Comparison of ENCODE assay signal across 14 cellular contexts in the genomic region with DNA sequence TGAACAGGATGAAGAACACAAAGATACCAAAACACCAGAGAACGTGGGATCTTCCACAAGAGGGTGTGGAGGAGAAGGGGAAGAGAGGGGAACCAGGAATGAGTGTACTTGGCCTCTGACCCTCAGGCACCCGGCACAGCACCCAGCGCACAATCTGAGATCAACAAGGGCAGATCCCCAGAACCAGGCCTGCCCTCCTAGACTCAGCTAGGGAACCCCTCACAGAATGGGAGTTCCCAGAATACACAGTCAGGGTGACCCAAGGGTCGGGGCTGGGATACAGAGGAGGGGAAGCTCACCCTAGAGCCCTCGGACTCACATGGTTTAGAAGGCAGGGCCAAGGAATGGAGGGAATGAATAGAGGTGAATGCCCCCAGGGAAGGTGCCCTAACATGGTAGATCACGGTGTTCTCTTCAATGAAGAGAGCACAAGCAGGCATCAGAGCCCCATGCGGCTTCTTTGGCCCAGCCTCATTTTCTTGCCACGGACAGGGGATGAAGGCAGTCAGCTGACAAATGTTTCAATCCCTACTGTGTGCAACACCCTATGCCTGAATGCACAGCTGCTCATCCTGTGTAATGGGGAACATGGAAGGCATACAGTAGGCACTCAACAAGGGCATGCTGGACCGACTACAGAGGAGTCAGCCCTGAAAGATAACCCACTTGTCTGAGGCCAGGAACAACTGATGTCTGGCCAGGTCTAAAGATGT. TPM values are rescaled to one million over a fixed set of nuclear protein-coding genes. Genes with fewer than 3 reads are reported as not detected.
DNase-seq lines count a peak whose midpoint lies in the region; ATAC-seq, FAIRE-seq and TF ChIP-seq lines count a peak whose summit lies in the region.
"Had no signal": no experiment of that assay in that cellular context is flagged by ENCODE, and none has a peak within 500 bp of the region (broad histone marks: within the 10 kb centered on the region; RNA-seq: fewer than 3 reads in every experiment).

No MANE protein-coding gene starts in this region.

- H3K36me3 ChIP-seq in astrocyte (ENCODE audit: insufficient read depth, low read length): no peaks in the 10 kb centered on the region
- H3K36me3 ChIP-seq in ovary: no peaks in the 10 kb centered on the region

- H3K27me3 ChIP-seq in AG04450 (ENCODE audit: control insufficient read depth, insufficient read depth, low read length) (no peaks in the 10 kb centered on the region), astrocyte (ENCODE audit: insufficient read depth, low read length) (no peaks in the 10 kb centered on the region), ovary (no peaks in the 10 kb centered on the region)

- 55 to 67% (median 56%) methylated on average over 8 to 9 of the region's 9 CpGs for WGBS in ovary, 3 donors

- H3K9me3 ChIP-seq in AG04450 (ENCODE audit: control insufficient read depth, insufficient read depth, low read length) (no peaks in the 10 kb centered on the region), astrocyte (ENCODE audit: insufficient read depth, low read depth, low read length) (no peaks in the 10 kb centered on the region), ovary (no peaks in the 10 kb centered on the region)
- H3K9me3 ChIP-seq: SK-N-SH had no signal

- no peak for ATAC-seq in HG02759 (IDR thresholded peaks at IDR 0.05; ENCODE audit: unreplicated experiment)
- ATAC-seq: esophagus mucosa had no signal

- H2AFZ ChIP-seq in astrocyte (ENCODE audit: low read depth, low read length): no peak overlapping the region

- DNase-seq in AG04450 (ENCODE audit: low read depth, low spot score) (no peak), GM19239 (ENCODE audit: insufficient read length, low spot score) (no peak), astrocyte (ENCODE audit: low read depth) (no peak), ovary (no peak), COR-L47 (lab: John Stamatoyannopoulos, UW) (no peak), AG08396 (ENCODE audit: low spot score) (no peak)
- DNase-seq in activated CD4-positive, CD25-positive, alpha-beta regulatory T cell treated with anti-CD3 and anti-CD28 coated beads, Interleukin-2, amount 50 U/mL, for 72 hours: no peak
- DNase-seq: NCI-H524 treated with DMSO at 0.1 percent for 48 hours; stimulated activated CD8-positive, alpha-beta memory T cell treated with anti-CD3 and anti-CD28 coated beads, Interleukin-4, amount 100 ng/mL, for 48 hours had no signal

- peak overlapping the region; percentile 17 for H3K4me3 Mint-ChIP-seq in astrocyte (ENCODE audit: unreplicated experiment)

- H3K27ac Mint-ChIP-seq in astrocyte (ENCODE audit: unreplicated experiment): no peak overlapping the region

- peaks cover 17% of the 10 kb centered on the region for H3K36me3 Mint-ChIP-seq in astrocyte (ENCODE audit: low read depth, unreplicated experiment)

- H3K9me3 Mint-ChIP-seq in astrocyte (ENCODE audit: unreplicated experiment): no peaks in the 10 kb centered on the region

- peaks cover 76% of the 10 kb centered on the region for H3K4me1 Mint-ChIP-seq in astrocyte (ENCODE audit: low read depth, unreplicated experiment)

- peak overlapping the region; percentile 3 for H3K27ac ChIP-seq in AG04450 (ENCODE audit: low read depth, low read length)
- H3K27ac ChIP-seq in astrocyte (ENCODE audit: low read depth, low read length): no peak overlapping the region
- peak overlapping the region; percentile 31 to 84 for H3K27ac ChIP-seq in ovary
- H3K27ac ChIP-seq: C4-2B had no signal

- H3K4me3 ChIP-seq in AG04450 (ENCODE audit: low read depth, low read length) (no peak overlapping the region), astrocyte (ENCODE audit: insufficient read depth, low read depth, low read length) (no peak overlapping the region), ovary (no peak overlapping the region)
- H3K4me3 ChIP-seq: smooth muscle cell had no signal

- no peak for TF ChIP-seq EP300 in ovary (IDR thresholded peaks at IDR 0.05)

- H3K27me3 Mint-ChIP-seq in astrocyte (ENCODE audit: low read depth, unreplicated experiment): no peaks in the 10 kb centered on the region

- TF ChIP-seq POLR2A in ovary (IDR thresholded peaks at IDR 0.05): no peak

- H3K4me2 ChIP-seq in astrocyte (ENCODE audit: low read length): no peak overlapping the region

- FAIRE-seq in GM19239 (lab: Jason Lieb, UNC) (peak; percentile 78), astrocyte (lab: Jason Lieb, UNC) (no peak)

- H3K9ac ChIP-seq in astrocyte (ENCODE audit: low read length): no peak overlapping the region
- H3K9ac ChIP-seq: SK-N-SH had no signal

- no peak for TF ChIP-seq CTCF in AG04450 (IDR thresholded peaks at IDR 0.05; ENCODE audit: low read depth, low read length)
- no peak for TF ChIP-seq CTCF in astrocyte (IDR thresholded peaks at IDR 0.05; ENCODE audit: insufficient read depth, low read depth, low read length)
- TF ChIP-seq CTCF in ovary (IDR thresholded peaks at IDR 0.05): no peak

- CTCF ChIA-PET in AG04450 (lab: Charles Lee): interaction anchor here (2.2 kb wide), 1 partner anchor 9 kb away, joined by 20 read pairs; no protein-coding TSS in a partner anchor

- intact Hi-C loops in ovary (cut with DNase I): loop anchor here in 1 of 4 donors (5.0 kb wide), 1 partner anchor 43 kb away; no protein-coding TSS in a partner anchor

- H3K79me2 ChIP-seq in astrocyte (ENCODE audit: insufficient read depth, low read length): no peaks in the 10 kb centered on the region

- H4K20me1 ChIP-seq in astrocyte (ENCODE audit: insufficient read depth, low read length): no peaks in the 10 kb centered on the region

- H3K4me1 ChIP-seq in astrocyte (ENCODE audit: insufficient read depth, low read length): peaks cover 54% of the 10 kb centered on the region
- peaks cover 53% of the 10 kb centered on the region for H3K4me1 ChIP-seq in ovary (ENCODE audit: insufficient read depth)

- POLR2A ChIA-PET in AG04450 (lab: Yijun Ruan, JAX): no interaction called here

RNA-seq across cellular contexts. Expression of gene BMF, which starts 13.1 kb away (rescaled TPM):
- polyA plus RNA-seq in AG04450 (2011; rRNA removed) (6.2 and 6.5 TPM in 2 replicates), ovary (10 to 100 TPM; 12.7 to 14.3 TPM)
- polyA minus RNA-seq in AG04450 (2011; rRNA and poly(A)+ RNA removed): 10.6 and 14.3 TPM in 2 replicates
- total RNA-seq in astrocyte (31.0 and 31.8 TPM in 2 replicates), ovary (10 to 100 TPM in 6 of 7 donors, 1 to 10 TPM in 1; 5.7 to 26.5 (median 20.3) TPM)

RNA-seq across cellular contexts. Expression of gene SRP14, which starts 56.6 kb away (rescaled TPM):
- polyA plus RNA-seq in AG04450 (2011; rRNA removed): 426 and 559 TPM in 2 replicates
- 124 and 136 TPM in 2 replicates for polyA minus RNA-seq in AG04450 (2011; rRNA and poly(A)+ RNA removed)
- 279 and 320 TPM in 2 replicates for total RNA-seq in astrocyte
- 100 to 1,000 TPM; 155 to 226 (median 205) TPM for total RNA-seq in ovary
- 100 to 1,000 TPM; 444 to 451 TPM for polyA plus RNA-seq in ovary
